8 cellular contexts compared by ENCODE assay signal in genomic region chr1:184982002-184982954, GRCh38. TPM values are rescaled to one million over a fixed set of nuclear protein-coding genes. Genes with fewer than 3 reads are reported as not detected.
DNase-seq lines count a peak whose midpoint lies in the region; ATAC-seq and TF ChIP-seq lines count a peak whose summit lies in the region.

No MANE protein-coding gene starts in this region.

- no peak overlapping the region for H3K27ac ChIP-seq in C4-2B
- H3K27ac ChIP-seq in liver (ENCODE audit: low read depth in 1 of 2, low read length in 2 of 2), result no peak overlapping the region

- no peak overlapping the region for H3K27ac Mint-ChIP-seq in chondrocyte (ENCODE audit: unreplicated experiment)

- peak; percentile 29 for DNase-seq in GM19240 (ENCODE audit: insufficient read length, low spot score)
- peak; percentile 65 for DNase-seq in NCI-H510A treated with DMSO at 0.1 percent for 48 hours (lab: John Stamatoyannopoulos, UW)
- DNase-seq in activated CD4-positive, alpha-beta T cell treated with anti-CD3 and anti-CD28 coated beads for 24 hours (ENCODE audit: low read depth in 2 of 2), result peak; percentile 61 to 62
- DNase-seq in chondrocyte (ENCODE audit: low spot score), result no peak
- peak; percentile 64 for DNase-seq in stimulated activated CD8-positive, alpha-beta memory T cell treated with anti-CD3 and anti-CD28 coated beads, Interleukin-12 subunit alpha, Interleukin-12 subunit beta, amount 100 ng/mL, for 1 hour (ENCODE audit: low read depth)

- H3K9me3 ChIP-seq in liver (ENCODE audit: control insufficient read depth in 4 of 4, low read length in 3 of 4), result no peaks in the 10 kb centered on the region

- TF ChIP-seq CTCF in C4-2B (conservative IDR thresholded peaks at IDR 0.05) (peak; percentile 98), chondrocyte (IDR thresholded peaks at IDR 0.05) (peak; percentile 99), liver (IDR thresholded peaks at IDR 0.05; ENCODE audit: low read depth, low read length, missing input control) (peak; percentile 84)

- H3K4me1 ChIP-seq in liver (ENCODE audit: control insufficient read depth in 4 of 4, insufficient read depth in 4 of 4, low read length in 3 of 4), result peaks cover 0 to 2% (median 0%) of the 10 kb centered on the region in 4 donors

- H3K4me3 ChIP-seq in liver (ENCODE audit: low read depth in 1 of 3, low read length in 3 of 3), result no peak overlapping the region

- peak; percentile 95 for ATAC-seq in HG03342 (IDR thresholded peaks at IDR 0.05; ENCODE audit: unreplicated experiment)

- peak; percentile 94 to 95 for TF ChIP-seq RAD21 in liver (IDR thresholded peaks at IDR 0.05)

- no peaks in the 10 kb centered on the region for H3K4me1 Mint-ChIP-seq in chondrocyte (ENCODE audit: low read depth)

- H3K36me3 ChIP-seq in liver (ENCODE audit: control insufficient read depth in 4 of 4, insufficient read depth in 3 of 4, low read depth in 1 of 4, low read length in 3 of 4), result no peaks in the 10 kb centered on the region

- H3K9me3 Mint-ChIP-seq in chondrocyte (ENCODE audit: low read depth), result no peaks in the 10 kb centered on the region

- H3K4me3 Mint-ChIP-seq in chondrocyte (ENCODE audit: unreplicated experiment), result no peak overlapping the region

- H3K27me3 ChIP-seq in liver (ENCODE audit: control insufficient read depth in 4 of 4, insufficient read depth in 4 of 4, low read length in 3 of 4), result no peaks in the 10 kb centered on the region

- no peak overlapping the region for H3K9ac ChIP-seq in liver (ENCODE audit: low read depth in 1 of 2, low read length in 2 of 2)

- H3K36me3 Mint-ChIP-seq in chondrocyte (ENCODE audit: low read depth), result no peaks in the 10 kb centered on the region

- 49% methylated on average over 14 of the region's 14 CpGs for WGBS in liver

- H3K27me3 Mint-ChIP-seq in chondrocyte (ENCODE audit: low read depth), result peaks cover 27% of the 10 kb centered on the region

TF ChIP-seq in liver, 16 proteins besides CTCF, POLR2A, EP300 and RAD21:
- TF ChIP-seq SP1 (IDR thresholded peaks at IDR 0.05) (no peak), MAX (IDR thresholded peaks at IDR 0.05) (no peak), HNF4A (conservative IDR thresholded peaks at IDR 0.05) (no peak), FOXA1 (IDR thresholded peaks at IDR 0.05) (no peak), HNF4G (IDR thresholded peaks at IDR 0.05) (no peak)

RNA-seq across cellular contexts. Expression of gene NIBAN1, which starts 8.0 kb away (rescaled TPM):
- total RNA-seq in chondrocyte, result 22.6 to 101 TPM (median 98.7 TPM) in 3 replicates
- 1 to 10 TPM; 4.3 to 5.5 TPM for total RNA-seq in liver
- 1 to 10 TPM in 1 of 2 donors, under 1 TPM in 1; 0.50 to 1.3 TPM for polyA plus RNA-seq in liver
